ENCODE assay signal across 26 cellular contexts in genomic region chr2:173654896-173655265, GRCh38.
"Had no signal": no experiment of that assay in that cellular context is flagged by ENCODE, and none has a peak within 500 bp of the region (broad histone marks: within the 10 kb centered on the region; RNA-seq: fewer than 3 reads in every experiment).

No MANE protein-coding gene starts in this region.

- H3K4me3 Mint-ChIP-seq: activated naive CD4-positive, alpha-beta T cell treated with anti-CD3 and anti-CD28 coated beads, Interleukin-2, amount 10 ng/mL, durations not matched to agents 7 days and 5 days; activated naive CD8-positive, alpha-beta T cell treated with anti-CD3 and anti-CD28 coated beads, Interleukin-2, amount 50 U/mL, for 24 hours; brain; central memory CD8-positive, alpha-beta T cell; endodermal cell; immature natural killer cell; natural killer cell; T-helper 17 cell had no signal

- H3K4me1 Mint-ChIP-seq: activated naive CD4-positive, alpha-beta T cell treated with anti-CD3 and anti-CD28 coated beads, Interleukin-2, amount 10 ng/mL, durations not matched to agents 7 days and 5 days; activated naive CD8-positive, alpha-beta T cell treated with anti-CD3 and anti-CD28 coated beads, Interleukin-2, amount 50 U/mL, for 24 hours; central memory CD8-positive, alpha-beta T cell; immature natural killer cell; natural killer cell; T-helper 17 cell had no signal

- H3K36me3 ChIP-seq: colonic mucosa, gastroesophageal sphincter, neutrophil, pancreas, sigmoid colon, spleen, tibial nerve, uterus had no signal

- DNase-seq: activated CD4-positive, CD25-positive, alpha-beta regulatory T cell treated with anti-CD3 and anti-CD28 coated beads, Interleukin-2, amount 50 U/mL, for 72 hours; activated CD8-positive, alpha-beta memory T cell treated with anti-CD3 and anti-CD28 coated beads for 24 hours; activated CD8-positive, alpha-beta memory T cell treated with anti-CD3 and anti-CD28 coated beads, Interleukin-2, amount 50 U/mL, for 48 hours; activated effector memory CD4-positive, alpha-beta T cell treated with Interleukin-2 at 50 U/mL for 16 hours; activated naive CD4-positive, alpha-beta T cell treated with anti-CD3 and anti-CD28 coated beads, Interleukin-2, amount 10 ng/mL, durations not matched to agents 7 days and 5 days; activated naive CD8-positive, alpha-beta T cell treated with anti-CD3 and anti-CD28 coated beads, Interleukin-2, amount 50 U/mL, for 24 hours; activated T-cell treated with anti-CD3 and anti-CD28 coated beads, Interleukin-2, amount 50 U/mL, for 48 hours; anterior cingulate cortex; colonic mucosa; endodermal cell; erythroblast; immature natural killer cell; natural killer cell; pancreas; sigmoid colon; spleen; stimulated activated naive CD4-positive, alpha-beta T cell; substantia nigra; T-helper 17 cell; uterus had no signal

- ATAC-seq: activated naive CD8-positive, alpha-beta T cell treated with anti-CD3 and anti-CD28 coated beads, Interleukin-2, amount 50 U/mL, for 24 hours; gastroesophageal sphincter; natural killer cell; pancreas; T-helper 17 cell had no signal

- H3K36me3 Mint-ChIP-seq: activated naive CD4-positive, alpha-beta T cell treated with anti-CD3 and anti-CD28 coated beads, Interleukin-2, amount 10 ng/mL, durations not matched to agents 7 days and 5 days; brain; immature natural killer cell; natural killer cell had no signal

- H3K4me3 ChIP-seq: colonic mucosa, gastroesophageal sphincter, pancreas, sigmoid colon, spleen, tibial nerve, uterus had no signal

- H3K4me1 ChIP-seq: colonic mucosa, pancreas, spleen, uterus had no signal

- H3K9me3 ChIP-seq: colonic mucosa, gastroesophageal sphincter, neutrophil, pancreas, sigmoid colon, spleen, tibial nerve, uterus had no signal

- H3K27ac Mint-ChIP-seq: activated naive CD4-positive, alpha-beta T cell treated with anti-CD3 and anti-CD28 coated beads, Interleukin-2, amount 10 ng/mL, durations not matched to agents 7 days and 5 days; activated naive CD8-positive, alpha-beta T cell treated with anti-CD3 and anti-CD28 coated beads, Interleukin-2, amount 50 U/mL, for 24 hours; endodermal cell; immature natural killer cell; natural killer cell; T-helper 17 cell had no signal

- H3K9me3 Mint-ChIP-seq: activated naive CD4-positive, alpha-beta T cell treated with anti-CD3 and anti-CD28 coated beads, Interleukin-2, amount 10 ng/mL, durations not matched to agents 7 days and 5 days; activated naive CD8-positive, alpha-beta T cell treated with anti-CD3 and anti-CD28 coated beads, Interleukin-2, amount 50 U/mL, for 24 hours; central memory CD8-positive, alpha-beta T cell; immature natural killer cell; natural killer cell had no signal

- H3K27ac ChIP-seq: colonic mucosa, gastroesophageal sphincter, neutrophil, pancreas, sigmoid colon, spleen, tibial nerve, uterus, VCaP had no signal

- H3K27me3 ChIP-seq: colonic mucosa, gastroesophageal sphincter, pancreas, sigmoid colon, spleen, tibial nerve, uterus had no signal
